12 cellular contexts compared by ENCODE assay signal in the genomic region with DNA sequence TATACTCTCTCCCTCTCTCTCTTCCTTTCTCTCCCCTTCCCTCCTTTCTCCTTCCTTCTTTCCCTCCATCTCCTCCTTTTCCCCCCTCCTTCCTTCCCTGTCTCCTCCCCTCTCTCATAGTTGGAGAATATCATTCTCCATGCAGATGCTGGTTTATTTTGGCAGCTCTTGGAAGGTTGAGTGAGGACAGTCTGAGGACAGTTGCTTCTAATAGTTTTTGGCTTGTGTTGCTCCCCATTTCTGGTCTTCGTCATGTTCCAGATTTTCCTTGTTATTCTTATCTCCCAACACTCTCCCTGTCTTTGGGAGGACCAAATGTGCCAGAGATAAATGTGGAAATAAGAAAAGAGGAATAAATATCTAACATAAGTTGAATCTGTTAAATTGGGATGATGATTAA.
DNase-seq lines count a peak whose midpoint lies in the region; ATAC-seq and TF ChIP-seq lines count a peak whose summit lies in the region.
"Had no signal": no experiment of that assay in that cellular context is flagged by ENCODE, and none has a peak within 500 bp of the region (broad histone marks: within the 10 kb centered on the region; RNA-seq: fewer than 3 reads in every experiment).

No MANE protein-coding gene starts in this region.

- POLR2A ChIA-PET in HEK293 (lab: Yijun Ruan, JAX) = no interaction called here

- DNase-seq in NCI-H446 treated with DMSO at 0.1 percent for 48 hours (lab: John Stamatoyannopoulos, UW) = peak; percentile 64
- peak in 1 of 2 donors; percentile 19 for DNase-seq in heart right ventricle
- no peak for DNase-seq in sciatic nerve (ENCODE audit: low spot score)
- DNase-seq in NCI-H2196 treated with DMSO at 0.1 percent for 48 hours (lab: John Stamatoyannopoulos, UW; ENCODE audit: unreplicated experiment) = no peak
- no peak for DNase-seq in NCI-H2171 (lab: John Stamatoyannopoulos, UW)
- no peak for DNase-seq in GM23248
- DNase-seq: C1 segment of cervical spinal cord; Calu3; CD4-positive, alpha-beta T cell; DMS 273 treated with DMSO at 0.1 percent for 48 hours; H7 had no signal

- H3K4me1 ChIP-seq in HEK293 (ENCODE audit: control insufficient read depth, insufficient read depth, low read length) = no peaks in the 10 kb centered on the region
- peaks cover 0 to 5% (median 0%) of the 10 kb centered on the region in 9 donors for H3K4me1 ChIP-seq in heart right ventricle
- H3K4me1 ChIP-seq in GM23248 (ENCODE audit: insufficient read depth) = no peaks in the 10 kb centered on the region

- H3K9me3 ChIP-seq in HEK293 (ENCODE audit: control insufficient read depth, insufficient read depth, low read depth, low read length) (no peaks in the 10 kb centered on the region), heart right ventricle (no peaks in the 10 kb centered on the region), GM23248 (ENCODE audit: low read depth) (no peaks in the 10 kb centered on the region)

- in situ Hi-C loops in GM23248 (cut with MboI) = loop anchor here (25.0 kb wide), 1 partner anchor 111 kb away; no protein-coding TSS in a partner anchor

- H3K36me3 ChIP-seq in HEK293 (ENCODE audit: control insufficient read depth in 2 of 2, insufficient read depth in 1 of 2, low read length in 2 of 2) (no peaks in the 10 kb centered on the region), heart right ventricle (no peaks in the 10 kb centered on the region), GM23248 (ENCODE audit: low read depth) (no peaks in the 10 kb centered on the region)

- H3K9ac ChIP-seq in GM23248 = no peak overlapping the region

- H3K9me2 ChIP-seq in GM23248 (ENCODE audit: insufficient read depth) = no peaks in the 10 kb centered on the region

- intact Hi-C loops in heart right ventricle (cut with DNase I) = no loop called here
- intact Hi-C loops in sciatic nerve (cut with DNase I) = no loop called here

- no peaks in the 10 kb centered on the region for H3K79me2 ChIP-seq in GM23248 (ENCODE audit: insufficient read depth)

- H3F3A ChIP-seq in GM23248 (ENCODE audit: insufficient read depth) = no peaks in the 10 kb centered on the region

- H3K27me3 ChIP-seq in heart right ventricle (no peaks in the 10 kb centered on the region), GM23248 (replicated peaks; ENCODE audit: insufficient read depth) (no peaks in the 10 kb centered on the region)

- H3K4me3 ChIP-seq in HEK293 (ENCODE audit: low read depth, low read length) (no peak overlapping the region), heart right ventricle (no peak overlapping the region), GM23248 (no peak overlapping the region)

- H3K27ac ChIP-seq in HEK293 (ENCODE audit: extremely low read depth, low read depth, low read length) (no peak overlapping the region), heart right ventricle (peak overlapping the region in 2 of 10 donors; percentile 9), GM23248 (no peak overlapping the region)

- H4K20me1 ChIP-seq in GM23248 (ENCODE audit: insufficient read depth) = no peaks in the 10 kb centered on the region

- CTCF ChIA-PET in HEK293 (lab: Yijun Ruan, JAX) = no interaction called here

- H3K4me2 ChIP-seq in GM23248 (ENCODE audit: unreplicated experiment) = no peak overlapping the region

- ATAC-seq in heart right ventricle (peak; percentile 31 to 96 (median 81)), sciatic nerve (peak; percentile 64)

- TF ChIP-seq CTCF in HEK293 (tag by site-specific recombination; IDR thresholded peaks at IDR 0.05) (no peak), heart right ventricle (IDR thresholded peaks at IDR 0.05) (no peak)

- 13 to 29% methylated on average over 1 of the region's 1 CpG for WGBS in heart right ventricle, 2 donors
- 5 to 11% methylated on average over 1 of the region's 1 CpG for WGBS in GM23248 (ENCODE audit: low coverage in 1 of 2, low lambda C conversion rate in 2 of 2, missing lambda C conversion rate in 2 of 2), 2 experiments

- H2AFZ ChIP-seq in GM23248 = no peak overlapping the region

TF ChIP-seq in HEK293, 187 proteins besides CTCF, POLR2A, EP300 and RAD21:
- TF ChIP-seq, protein P1, sequence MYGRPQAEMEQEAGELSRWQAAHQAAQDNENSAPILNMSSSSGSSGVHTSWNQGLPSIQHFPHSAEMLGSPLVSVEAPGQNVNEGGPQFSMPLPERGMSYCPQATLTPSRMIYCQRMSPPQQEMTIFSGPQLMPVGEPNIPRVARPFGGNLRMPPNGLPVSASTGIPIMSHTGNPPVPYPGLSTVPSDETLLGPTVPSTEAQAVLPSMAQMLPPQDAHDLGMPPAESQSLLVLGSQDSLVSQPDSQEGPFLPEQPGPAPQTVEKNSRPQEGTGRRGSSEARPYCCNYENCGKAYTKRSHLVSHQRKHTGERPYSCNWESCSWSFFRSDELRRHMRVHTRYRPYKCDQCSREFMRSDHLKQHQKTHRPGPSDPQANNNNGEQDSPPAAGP (tag by site-specific recombination; IDR thresholded peaks at IDR 0.05) = no peak
- peak; percentile 84 for TF ChIP-seq PRDM1 (tag by site-specific recombination; IDR thresholded peaks at IDR 0.05)
TF ChIP-seq in HEK293: peak in this region for 1.
